In genomic region chr1:55059302-55060132, GRCh38 we compare ENCODE assay signal across 24 cellular contexts. TPM values are rescaled to one million over a fixed set of nuclear protein-coding genes. Genes with fewer than 3 reads are reported as not detected.
DNase-seq lines count a peak whose midpoint lies in the region; ATAC-seq and TF ChIP-seq lines count a peak whose summit lies in the region.
"Had no signal": no experiment of that assay in that cellular context is flagged by ENCODE, and none has a peak within 500 bp of the region (broad histone marks: within the 10 kb centered on the region; RNA-seq: fewer than 3 reads in every experiment).

No MANE protein-coding gene starts in this region.

- H3K27ac ChIP-seq in GM23338 (ENCODE audit: low read depth) (peak overlapping the region; percentile 59), RWPE1 (peak overlapping the region; percentile 60), epithelial cell of prostate (peak overlapping the region; percentile 19), thyroid gland (no peak overlapping the region), A673 (ENCODE audit: low read depth, low read length, poor library complexity, severe bottlenecking) (no peak overlapping the region)
- H3K27ac ChIP-seq: BLaER1 treated with 17β-estradiol and CSF1 and Interleukin-3, amounts not matched to agents 10 nM and 100 nM; Peyer's patch had no signal

- ATAC-seq in GM23338 = no peak
- ATAC-seq: GM12878, Right ventricle myocardium inferior had no signal

- no peak for TF ChIP-seq POLR2A in thyroid gland (IDR thresholded peaks at IDR 0.05)

- POLR2A ChIA-PET in RWPE1 (lab: Yijun Ruan, JAX; ENCODE audit: low non-redundant PET) (no interaction called here), A673 (lab: Charles Lee; ENCODE audit: low non-redundant PET) (no interaction called here)

- CTCF ChIA-PET in RWPE1 (lab: Yijun Ruan, JAX) (no interaction called here), A673 (lab: Charles Lee) (no interaction called here)

- H3K79me2 ChIP-seq in GM23338 (replicated peaks; ENCODE audit: insufficient read depth) = peaks cover 1% of the 10 kb centered on the region; the same call in 1 of the 2 replicates

- H3K9me3 Mint-ChIP-seq in GM23338 (no peaks in the 10 kb centered on the region), osteocyte (ENCODE audit: unreplicated experiment) (no peaks in the 10 kb centered on the region)
- H3K9me3 Mint-ChIP-seq: IgD-negative memory B cell had no signal

- 88 to 90% methylated on average over 12 to 14 of the region's 14 CpGs for WGBS in thyroid gland, 2 donors

- DNase-seq in GM23338 (ENCODE audit: low spot score) (no peak), RWPE1 (ENCODE audit: low spot score) (no peak), epithelial cell of prostate (ENCODE audit: low read depth, low spot score) (no peak), osteocyte (ENCODE audit: extremely low spot score, unreplicated experiment) (peak; percentile 80), thyroid gland (no peak), AG20443 (ENCODE audit: low spot score) (no peak), A673 (ENCODE audit: low spot score) (no peak)
- DNase-seq: ACHN; CD4-positive, alpha-beta memory T cell; DMS 273 treated with DMSO at 0.1 percent for 48 hours; DND-41; Karpas-422; MV-4-11; NCI-H1105 treated with DMSO at 0.1 percent for 48 hours; NCI-H2081; NCI-H446; NCI-H526; Peyer's patch had no signal

- no peak overlapping the region for H3K4me3 Mint-ChIP-seq in GM23338
- no peak overlapping the region for H3K4me3 Mint-ChIP-seq in osteocyte (ENCODE audit: unreplicated experiment)
- H3K4me3 Mint-ChIP-seq: CD4-positive, alpha-beta memory T cell; IgD-negative memory B cell had no signal

- H3K27ac Mint-ChIP-seq in GM23338 = peak overlapping the region; percentile 52; the same call in 1 of the 2 replicates
- H3K27ac Mint-ChIP-seq in osteocyte (ENCODE audit: unreplicated experiment) = no peak overlapping the region
- H3K27ac Mint-ChIP-seq: CD4-positive, alpha-beta memory T cell; IgD-negative memory B cell had no signal

- H3K27me3 ChIP-seq in GM23338 (ENCODE audit: insufficient read depth) (no peaks in the 10 kb centered on the region), thyroid gland (no peaks in the 10 kb centered on the region), A673 (replicated peaks; ENCODE audit: insufficient read depth, low read depth, low read length, poor library complexity) (no peaks in the 10 kb centered on the region)
- H3K27me3 ChIP-seq: BLaER1 treated with 17β-estradiol and CSF1 and Interleukin-3, amounts not matched to agents 10 nM and 100 nM; Peyer's patch had no signal

- H3F3A ChIP-seq in GM23338 (replicated peaks; ENCODE audit: low read depth) = peaks cover 33% of the 10 kb centered on the region

- no peaks in the 10 kb centered on the region for H3K9me3 ChIP-seq in thyroid gland
- H3K9me3 ChIP-seq in A673 (ENCODE audit: low read depth, low read length, poor library complexity, severe bottlenecking) = no peaks in the 10 kb centered on the region
- H3K9me3 ChIP-seq: BLaER1 treated with 17β-estradiol and CSF1 and Interleukin-3, amounts not matched to agents 10 nM and 100 nM; Caco-2; Peyer's patch had no signal

- no peaks in the 10 kb centered on the region for H3K9me2 ChIP-seq in GM23338 (ENCODE audit: insufficient read depth)

- peaks cover 10% of the 10 kb centered on the region for H4K20me1 ChIP-seq in GM23338 (replicated peaks; ENCODE audit: insufficient read depth)

- peaks cover 63% of the 10 kb centered on the region for H3K36me3 ChIP-seq in GM23338 (ENCODE audit: insufficient read depth)
- no peaks in the 10 kb centered on the region for H3K36me3 ChIP-seq in thyroid gland
- peaks cover 52% of the 10 kb centered on the region for H3K36me3 ChIP-seq in A673 (ENCODE audit: insufficient read depth, low read length, poor library complexity, severe bottlenecking)
- H3K36me3 ChIP-seq: BLaER1 treated with 17β-estradiol and CSF1 and Interleukin-3, amounts not matched to agents 10 nM and 100 nM had no signal

- no peaks in the 10 kb centered on the region for H3K4me1 Mint-ChIP-seq in GM23338
- H3K4me1 Mint-ChIP-seq in osteocyte (ENCODE audit: unreplicated experiment) = peaks cover 15% of the 10 kb centered on the region
- H3K4me1 Mint-ChIP-seq: CD4-positive, alpha-beta memory T cell; IgD-negative memory B cell had no signal

- TF ChIP-seq CTCF in GM23338 (conservative IDR thresholded peaks at IDR 0.05; ENCODE audit: low read depth in 2 of 2) = no peak
- TF ChIP-seq CTCF in RWPE1 (conservative IDR thresholded peaks at IDR 0.05; ENCODE audit: low read depth) = no peak
- TF ChIP-seq CTCF in osteocyte (IDR thresholded peaks at IDR 0.05) = no peak
- TF ChIP-seq CTCF in thyroid gland (IDR thresholded peaks at IDR 0.05) = no peak
- no peak for TF ChIP-seq CTCF in A673 (conservative IDR thresholded peaks at IDR 0.05; ENCODE audit: low read depth, low read length)

- H3K27me3 Mint-ChIP-seq in GM23338 (ENCODE audit: insufficient read depth, low read depth, poor library complexity) = peaks cover 9% of the 10 kb centered on the region
- H3K27me3 Mint-ChIP-seq in osteocyte (ENCODE audit: unreplicated experiment) = no peaks in the 10 kb centered on the region
- H3K27me3 Mint-ChIP-seq: CD4-positive, alpha-beta memory T cell; IgD-negative memory B cell had no signal

- BruUV-seq in A673 (replicated peaks; lab: Mats Ljungman, UMichigan) = no TSS peak

- intact Hi-C loops in thyroid gland (cut with DNase I) (no loop called here), A673 (cut with micrococcal nuclease; ENCODE audit: unreplicated experiment) (no loop called here)

- no peak overlapping the region for H2AFZ ChIP-seq in GM23338

- H3K4me1 ChIP-seq in GM23338 (ENCODE audit: insufficient read depth) (no peaks in the 10 kb centered on the region), thyroid gland (peaks cover 3 to 6% of the 10 kb centered on the region in 2 donors), A673 (ENCODE audit: insufficient read depth, low read length, poor library complexity, severe bottlenecking) (no peaks in the 10 kb centered on the region)
- H3K4me1 ChIP-seq: BLaER1 treated with 17β-estradiol and CSF1 and Interleukin-3, amounts not matched to agents 10 nM and 100 nM; Caco-2; Peyer's patch had no signal

- H3K4me3 ChIP-seq in GM23338 (no peak overlapping the region), thyroid gland (replicated peaks in 1 of 3) (no peak overlapping the region), A673 (ENCODE audit: low read depth, low read length, poor library complexity, severe bottlenecking) (no peak overlapping the region)
- H3K4me3 ChIP-seq: BLaER1 treated with 17β-estradiol and CSF1 and Interleukin-3, amounts not matched to agents 10 nM and 100 nM; GM12878; Peyer's patch had no signal

- H3K36me3 Mint-ChIP-seq in GM23338 (ENCODE audit: low read depth) (peaks cover 37% of the 10 kb centered on the region), osteocyte (ENCODE audit: unreplicated experiment) (no peaks in the 10 kb centered on the region)
- H3K36me3 Mint-ChIP-seq: CD4-positive, alpha-beta memory T cell; IgD-negative memory B cell had no signal

- no peak overlapping the region for H3K4me2 ChIP-seq in GM23338
- H3K4me2 ChIP-seq: BLaER1 treated with 17β-estradiol and CSF1 and Interleukin-3, amounts not matched to agents 10 nM and 100 nM had no signal

TF ChIP-seq in GM23338, 12 proteins besides CTCF, POLR2A, EP300 and RAD21 (continues in another document):
- TF ChIP-seq ZNF331 (CRISPR knock-in tag; IDR thresholded peaks at IDR 0.05; ENCODE audit: low read depth) (no peak), JUNB (IDR thresholded peaks at IDR 0.05; ENCODE audit: unreplicated experiment) (no peak), EZH2phosphoT487 (IDR thresholded peaks at IDR 0.05; ENCODE audit: unreplicated experiment) (no peak), EZH2 (IDR thresholded peaks at IDR 0.05; ENCODE audit: low read depth, unreplicated experiment) (no peak), REST (IDR thresholded peaks at IDR 0.05; ENCODE audit: unreplicated experiment) (no peak), NANOG (IDR thresholded peaks at IDR 0.05; ENCODE audit: borderline replicate concordance) (no peak), ZNF114 (CRISPR knock-in tag; IDR thresholded peaks at IDR 0.05) (no peak), CREB1 (CRISPR knock-in tag; IDR thresholded peaks at IDR 0.05; ENCODE audit: low read depth) (no peak), POLR2AphosphoS5 (IDR thresholded peaks at IDR 0.05; ENCODE audit: low read depth) (no peak), STAT1 (IDR thresholded peaks at IDR 0.05; ENCODE audit: unreplicated experiment) (no peak)

RNA-seq across cellular contexts. Expression of gene PCSK9, which starts 20.2 kb away (rescaled TPM):
- total RNA-seq in GM23338 (2014; rRNA removed; shearing (Covaris generic)) = 275 and 327 TPM in 2 replicates
- 77.6 and 78.0 TPM in 2 replicates for polyA plus RNA-seq in GM23338 (2016; fragmentation: Nextera tagmentation; extraction: Ambion mirVana)
- total RNA-seq in osteocyte = 2.2 and 2.3 TPM in 2 replicates
- not detected for total RNA-seq in thyroid gland
- total RNA-seq in A673 (2021) = 38.9 and 41.9 TPM in 2 replicates
- total RNA-seq: CD4-positive, alpha-beta memory T cell; OCI-LY7; Right ventricle myocardium inferior had no signal
- polyA plus RNA-seq: CD4-positive, alpha-beta memory T cell; IgD-negative memory B cell had no signal

Comparison
In these comparisons a context has a peak if more than half of its experiments do, and no peak if none do; other contexts are left out.
1. H3K27ac ChIP-seq: peak in GM23338 (single experiment), RWPE1 (single experiment) and epithelial cell of prostate (single experiment); none in thyroid gland (0 of 3) and A673 (single experiment).
2. RNA of gene PCSK9, which starts 20.2 kb away (total RNA-seq): 275 to 327 TPM in GM23338 and 38.9 to 41.9 TPM in A673; 2.2 to 2.3 TPM in osteocyte and not detected in thyroid gland; every median in the first group is over 10 times any median in the second.